In genomic region chr1:6157132-6157527, GRCh38 we compare ENCODE assay signal across 1 cellular context.
TF ChIP-seq lines count a peak whose summit lies in the region.

No MANE protein-coding gene starts in this region.

TF ChIP-seq in SK-N-SH, 30 proteins besides CTCF, POLR2A, EP300 and RAD21:
- TF ChIP-seq ZBTB33 (IDR thresholded peaks at IDR 0.05; ENCODE audit: borderline replicate concordance, low read depth) (no peak), MAX (IDR thresholded peaks at IDR 0.05; ENCODE audit: low read depth) (no peak), ELF1 (IDR thresholded peaks at IDR 0.05) (no peak), RCOR1 (IDR thresholded peaks at IDR 0.05; ENCODE audit: low read length) (no peak), REST (IDR thresholded peaks at IDR 0.05; ENCODE audit: low read depth, low read length) (no peak), YY1 (IDR thresholded peaks at IDR 0.05; ENCODE audit: low read depth) (no peak), FOXM1 (IDR thresholded peaks at IDR 0.05; ENCODE audit: low read depth) (no peak), MXI1 (IDR thresholded peaks at IDR 0.05; ENCODE audit: low read depth, low read length) (no peak)
